17 cellular contexts compared by ENCODE assay signal in the genomic region with DNA sequence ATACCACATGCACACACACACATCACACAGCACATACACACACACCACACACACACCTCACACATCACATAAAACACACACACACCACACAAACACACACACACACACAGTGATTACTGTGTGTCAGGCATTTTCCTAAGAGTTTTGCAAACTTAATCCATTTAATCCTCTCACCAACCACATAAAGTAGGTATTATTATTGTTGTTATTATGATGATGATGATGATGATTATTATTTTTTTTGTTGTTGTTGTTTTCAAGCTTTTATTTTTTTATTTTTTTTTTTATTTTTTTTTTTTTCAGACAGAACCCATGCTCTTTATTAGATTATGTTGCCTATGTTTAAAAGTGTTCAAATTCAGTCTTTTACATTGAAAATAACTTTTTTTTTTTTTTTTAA. TPM values are rescaled to one million over a fixed set of nuclear protein-coding genes. Genes with fewer than 3 reads are reported as not detected.
DNase-seq lines count a peak whose midpoint lies in the region; TF ChIP-seq lines count a peak whose summit lies in the region.
"Had no signal": no experiment of that assay in that cellular context is flagged by ENCODE, and none has a peak within 500 bp of the region (broad histone marks: within the 10 kb centered on the region; RNA-seq: fewer than 3 reads in every experiment).

No MANE protein-coding gene starts in this region.

- H3K27ac ChIP-seq in OCI-LY3 (ENCODE audit: low read length), result peak overlapping the region; percentile 100; the same call in 1 of the 2 replicates
- H3K27ac ChIP-seq: epithelial cell of prostate, SK-N-MC, vagina had no signal

- peaks cover 49% of the 10 kb centered on the region for H3K4me1 ChIP-seq in OCI-LY3 (ENCODE audit: low read length)

- H3K4me3 Mint-ChIP-seq in activated T-cell treated with anti-CD3 and anti-CD28 coated beads, Interleukin-2, amount 50 U/mL, for 24 hours, result no peak overlapping the region
- H3K4me3 Mint-ChIP-seq in brain (peak overlapping the region in 2 of 5 experiments; percentile 9 to 51), osteocyte (ENCODE audit: unreplicated experiment) (no peak overlapping the region)
- H3K4me3 Mint-ChIP-seq: nephron progenitor cell had no signal

- H3K9me3 Mint-ChIP-seq in activated T-cell treated with anti-CD3 and anti-CD28 coated beads, Interleukin-2, amount 50 U/mL, for 24 hours, result no peaks in the 10 kb centered on the region
- H3K9me3 Mint-ChIP-seq in brain (no peaks in the 10 kb centered on the region), osteocyte (ENCODE audit: unreplicated experiment) (no peaks in the 10 kb centered on the region)
- H3K9me3 Mint-ChIP-seq: nephron progenitor cell had no signal

- no peak overlapping the region for H3K4me3 ChIP-seq in OCI-LY3 (ENCODE audit: low read length)
- H3K4me3 ChIP-seq: coronary artery, lung, SK-N-MC, vagina had no signal

- H3K4me2 ChIP-seq in OCI-LY3 (ENCODE audit: low read length), result no peak overlapping the region; the same call in 1 of the 2 replicates

- no peaks in the 10 kb centered on the region for H3K27me3 Mint-ChIP-seq in activated T-cell treated with anti-CD3 and anti-CD28 coated beads, Interleukin-2, amount 50 U/mL, for 24 hours
- H3K27me3 Mint-ChIP-seq in brain, result peaks cover 4% of the 10 kb centered on the region
- H3K27me3 Mint-ChIP-seq in osteocyte (ENCODE audit: unreplicated experiment), result no peaks in the 10 kb centered on the region

- no peak overlapping the region for H3K9ac ChIP-seq in OCI-LY3 (ENCODE audit: low read length)

- no peaks in the 10 kb centered on the region for H3K27me3 ChIP-seq in OCI-LY3 (ENCODE audit: low read depth, low read length)
- H3K27me3 ChIP-seq: vagina had no signal

- peaks cover 37% of the 10 kb centered on the region for H3K4me1 Mint-ChIP-seq in activated T-cell treated with anti-CD3 and anti-CD28 coated beads, Interleukin-2, amount 50 U/mL, for 24 hours (ENCODE audit: low read depth)
- H3K4me1 Mint-ChIP-seq in brain (peaks cover 24% of the 10 kb centered on the region), osteocyte (ENCODE audit: unreplicated experiment) (peaks cover 32% of the 10 kb centered on the region)

- TF ChIP-seq CTCF in OCI-LY3 (IDR thresholded peaks at IDR 0.05; ENCODE audit: low read depth, low read length), result no peak
- no peak for TF ChIP-seq CTCF in brain (conservative IDR thresholded peaks at IDR 0.05)
- TF ChIP-seq CTCF in osteocyte (IDR thresholded peaks at IDR 0.05), result no peak

- H3K27ac Mint-ChIP-seq in activated T-cell treated with anti-CD3 and anti-CD28 coated beads, Interleukin-2, amount 50 U/mL, for 24 hours, result peak overlapping the region; percentile 81
- H3K27ac Mint-ChIP-seq in brain, result peak overlapping the region in 4 of 5 experiments; percentile 4 to 94 (median 58)
- peak overlapping the region; percentile 67 for H3K27ac Mint-ChIP-seq in osteocyte (ENCODE audit: unreplicated experiment)
- H3K27ac Mint-ChIP-seq: nephron progenitor cell had no signal

- no peak overlapping the region for H2AFZ ChIP-seq in OCI-LY3 (ENCODE audit: low read depth, low read length)

- peaks cover 53% of the 10 kb centered on the region for H3K36me3 ChIP-seq in OCI-LY3 (replicated peaks; ENCODE audit: low read depth, low read length)

- no peaks in the 10 kb centered on the region for H3K9me3 ChIP-seq in OCI-LY3 (ENCODE audit: insufficient read depth, low read length)
- H3K9me3 ChIP-seq: vagina had no signal

- H3K79me2 ChIP-seq in OCI-LY3 (ENCODE audit: low read length), result peaks cover 32% of the 10 kb centered on the region

- no peaks in the 10 kb centered on the region for H4K20me1 ChIP-seq in OCI-LY3 (ENCODE audit: insufficient read depth, low read length)

- peaks cover 83% of the 10 kb centered on the region for H3K36me3 Mint-ChIP-seq in activated T-cell treated with anti-CD3 and anti-CD28 coated beads, Interleukin-2, amount 50 U/mL, for 24 hours (ENCODE audit: low read depth)
- H3K36me3 Mint-ChIP-seq in brain (peaks cover 22% of the 10 kb centered on the region), osteocyte (ENCODE audit: unreplicated experiment) (peaks cover 11% of the 10 kb centered on the region)

- no peak for DNase-seq in activated T-cell treated with anti-CD3 and anti-CD28 coated beads, Interleukin-2, amount 50 U/mL, for 24 hours
- no peak for DNase-seq in activated T-cell treated with anti-CD3 and anti-CD28 coated beads, Interleukin-2, amount 50 U/mL, for 1 hour
- DNase-seq in osteocyte (ENCODE audit: extremely low spot score, unreplicated experiment), result no peak
- no peak for DNase-seq in mesenteric fat pad (ENCODE audit: low spot score)
- DNase-seq in islet precursor cell, result no peak
- no peak for DNase-seq in NCI-H1436 treated with DMSO at 0.1 percent for 48 hours (lab: John Stamatoyannopoulos, UW)
- DNase-seq: activated CD8-positive, alpha-beta memory T cell treated with anti-CD3 and anti-CD28 coated beads, Interleukin-2, amount 50 U/mL, for 48 hours; KBM-7; NCI-H774; nephron progenitor cell had no signal

RNA-seq across cellular contexts. Expression of a gene that starts 31.5 kb away (rescaled TPM):
- polyA plus RNA-seq in brain (ENCODE audit: insufficient read depth, low read depth, low replicate concordance), result 12.1 TPM
- 26.6 and 32.4 TPM in 2 replicates for total RNA-seq in osteocyte
- total RNA-seq in mesenteric fat pad, result 31.6 TPM
